In the genomic region with DNA sequence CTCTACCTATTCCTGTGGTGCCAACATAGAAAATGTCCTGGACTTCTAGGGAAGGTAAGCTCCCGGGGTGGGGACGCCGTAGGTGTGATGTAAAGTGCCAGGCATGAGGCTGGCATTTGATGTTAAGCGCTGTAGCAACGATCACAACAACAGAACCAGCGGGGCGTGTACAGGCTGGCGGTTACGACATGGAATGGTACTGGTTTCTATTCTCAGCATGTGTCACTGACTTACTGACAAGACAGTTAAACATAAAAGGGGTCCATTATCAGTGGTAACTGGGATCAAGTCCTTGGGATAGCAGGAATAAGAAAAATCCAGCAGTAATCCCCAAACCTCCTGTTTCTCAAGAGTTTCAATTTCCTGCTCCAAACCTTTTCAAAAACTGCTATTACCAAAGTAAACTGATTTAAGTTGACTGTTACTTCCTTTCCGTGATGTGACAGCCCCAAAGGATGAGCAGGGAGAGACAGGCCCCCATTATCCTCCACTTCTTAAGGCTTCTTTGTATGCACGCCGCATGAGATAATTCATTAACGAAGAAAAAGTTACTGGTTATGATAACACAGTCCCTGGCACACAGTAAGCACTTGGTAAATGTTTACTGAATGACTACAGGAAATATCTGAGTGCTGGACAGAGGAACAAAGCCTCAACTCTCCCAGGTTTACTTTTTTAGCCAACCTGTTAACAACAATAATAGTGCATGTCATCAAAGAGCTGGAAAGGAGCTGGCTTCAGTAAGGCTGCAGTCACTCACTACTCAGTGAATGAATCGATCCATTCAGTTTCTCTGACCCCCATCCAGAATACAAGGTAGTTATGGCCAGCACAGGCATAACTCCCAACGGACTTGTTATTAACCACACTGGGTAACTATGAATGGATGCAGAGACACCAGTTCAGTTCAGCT, we compare ENCODE assay signal across 10 cellular contexts. TPM values are rescaled to one million over a fixed set of nuclear protein-coding genes. Genes with fewer than 3 reads are reported as not detected.
DNase-seq lines count a peak whose midpoint lies in the region; ATAC-seq and TF ChIP-seq lines count a peak whose summit lies in the region.
"Had no signal": no experiment of that assay in that cellular context is flagged by ENCODE, and none has a peak within 500 bp of the region (broad histone marks: within the 10 kb centered on the region; RNA-seq: fewer than 3 reads in every experiment).

No MANE protein-coding gene starts in this region.

- H3K4me3 ChIP-seq in lower lobe of right lung = no peak overlapping the region

- DNase-seq in activated naive CD4-positive, alpha-beta T cell treated with Interleukin-2 at 50 U/mL for 16 hours = peak; percentile 29
- DNase-seq in activated naive CD4-positive, alpha-beta T cell (lab: John Stamatoyannopoulos, UW) = no peak
- DNase-seq in epithelial cell of prostate (ENCODE audit: low read depth, low spot score) (peak; percentile 52), lower lobe of right lung (peak; percentile 57), NCI-H345 treated with DMSO at 0.1 percent for 48 hours (lab: John Stamatoyannopoulos, UW; ENCODE audit: unreplicated experiment) (no peak), midbrain (lab: John Stamatoyannopoulos, UW) (no peak), retina (no peak)
- DNase-seq: activated CD8-positive, alpha-beta T cell treated with anti-CD3 and anti-CD28 coated beads, Interleukin-2, amount 10 ng/mL, durations not matched to agents 7 days and 5 days had no signal

- intact Hi-C loops in lower lobe of right lung (cut with DNase I) = no loop called here

- H3K27ac ChIP-seq in epithelial cell of prostate (no peak overlapping the region), lower lobe of right lung (peak overlapping the region; percentile 13)
- H3K27ac ChIP-seq: parathyroid adenoma had no signal

- no peaks in the 10 kb centered on the region for H3K36me3 ChIP-seq in lower lobe of right lung

- peak; percentile 60 to 67 for ATAC-seq in lower lobe of right lung
- no peak for ATAC-seq in GM19395 (IDR thresholded peaks at IDR 0.05; ENCODE audit: unreplicated experiment)
- ATAC-seq: activated CD8-positive, alpha-beta T cell treated with anti-CD3 and anti-CD28 coated beads, Interleukin-2, amount 10 ng/mL, durations not matched to agents 7 days and 5 days had no signal

- no peaks in the 10 kb centered on the region for H3K9me3 ChIP-seq in lower lobe of right lung

- H3K27me3 ChIP-seq in lower lobe of right lung (ENCODE audit: low read depth) = no peaks in the 10 kb centered on the region

- TF ChIP-seq CTCF in lower lobe of right lung (IDR thresholded peaks at IDR 0.05) = no peak

- peaks cover 47% of the 10 kb centered on the region for H3K4me1 ChIP-seq in lower lobe of right lung

RNA-seq across cellular contexts. Expression of a gene that starts 58.6 kb away (rescaled TPM):
- 51.7 TPM for total RNA-seq in lower lobe of right lung

Comparison
In these comparisons a context has a peak if more than half of its experiments do, and no peak if none do; other contexts are left out.
1. DNase-seq: peak in activated naive CD4-positive, alpha-beta T cell treated with Interleukin-2 at 50 U/mL for 16 hours (single experiment), epithelial cell of prostate (single experiment) and lower lobe of right lung (single experiment); none in activated naive CD4-positive, alpha-beta T cell (0 of 4), NCI-H345 treated with DMSO at 0.1 percent for 48 hours (single experiment), midbrain (single experiment) and retina (single experiment).